ENCODE assay signal across 18 cellular contexts in genomic region chr6:17226269-17226668, GRCh38. TPM values are rescaled to one million over a fixed set of nuclear protein-coding genes. Genes with fewer than 3 reads are reported as not detected.
"Had no signal": no experiment of that assay in that cellular context is flagged by ENCODE, and none has a peak within 500 bp of the region (broad histone marks: within the 10 kb centered on the region; RNA-seq: fewer than 3 reads in every experiment).

No MANE protein-coding gene starts in this region.

- H3K9me3 ChIP-seq: gastrocnemius medialis, heart left ventricle, psoas muscle, testis had no signal

- H3K4me1 ChIP-seq: testis had no signal

- H3K27me3 ChIP-seq: brain microvascular endothelial cell, gastrocnemius medialis, heart left ventricle, testis had no signal

- DNase-seq: activated B cell treated with CpG ODN at 0.5 μM for 24 hours; activated CD4-positive, alpha-beta T cell treated with anti-CD3 and anti-CD28 coated beads for 48 hours; activated CD8-positive, alpha-beta memory T cell treated with anti-CD3 and anti-CD28 coated beads, Interleukin-2, amount 50 U/mL, for 48 hours; activated gamma-delta T cell treated with Interleukin-2 at 50 U/mL for 16 hours; activated T-cell treated with anti-CD3 and anti-CD28 coated beads, Interleukin-2, amount 50 U/mL, for 72 hours; brain microvascular endothelial cell; cerebellar nuclear complex; dermis blood vessel endothelial cell; gastrocnemius medialis; heart left ventricle; immature natural killer cell; mammary epithelial cell; natural killer cell; psoas muscle; stimulated activated CD4-positive, alpha-beta T cell treated with anti-CD3 and anti-CD28 coated beads, Interleukin-1b, Interleukin-23, amount 100 ng/mL, for 48 hours; stimulated activated naive CD8-positive, alpha-beta T cell treated with anti-CD3 and anti-CD28 coated beads, Interleukin-15, amount 100 ng/mL, for 72 hours; testis had no signal

- H3K36me3 ChIP-seq: brain microvascular endothelial cell, gastrocnemius medialis, heart left ventricle had no signal

- H3K4me3 ChIP-seq: gastrocnemius medialis, heart left ventricle, psoas muscle, testis had no signal

- H3K27ac ChIP-seq: brain microvascular endothelial cell, epithelial cell of prostate, psoas muscle, testis had no signal

RNA-seq across cellular contexts. Expression of gene RBM24, which starts 54.9 kb away (rescaled TPM):
- total RNA-seq: activated B cell treated with CpG ODN at 0.5 μM for 24 hours; activated T-cell treated with anti-CD3 and anti-CD28 coated beads, Interleukin-2, amount 50 U/mL, for 72 hours; natural killer cell had no signal
- polyA plus RNA-seq: immature natural killer cell had no signal
